ENCODE assay signal across 20 cellular contexts in genomic region chr7:1804310-1804709, GRCh38.
A peak's percentile ranks its signal among the peaks of the same experiment; 100 is the strongest.
DNase-seq lines count a peak whose midpoint lies in the region; ATAC-seq and TF ChIP-seq lines count a peak whose summit lies in the region.
"Had no signal": no experiment of that assay in that cellular context is flagged by ENCODE, and none has a peak within 500 bp of the region (broad histone marks: within the 10 kb centered on the region; RNA-seq: fewer than 3 reads in every experiment).

No MANE protein-coding gene starts in this region.

- no peak for TF ChIP-seq POLR2A in esophagus muscularis mucosa (IDR thresholded peaks at IDR 0.05; ENCODE audit: low read depth)

- DNase-seq in activated CD8-positive, alpha-beta memory T cell treated with anti-CD3 and anti-CD28 coated beads, Interleukin-2, amount 10 ng/mL, durations not matched to agents 7 days and 5 days: peak; percentile 16
- DNase-seq in esophagus muscularis mucosa (ENCODE audit: extremely low spot score): peak; percentile 55
- peak; percentile 60 for DNase-seq in osteocyte (ENCODE audit: extremely low spot score, unreplicated experiment)
- DNase-seq in upper lobe of right lung: peak; percentile 19
- no peak for DNase-seq in stimulated activated CD4-positive, alpha-beta T cell treated with anti-CD3 and anti-CD28 coated beads, Interleukin-2, amount 100 ng/mL, for 48 hours
- DNase-seq in DMS79 (lab: John Stamatoyannopoulos, UW): no peak
- DNase-seq in cortex of kidney (lab: John Stamatoyannopoulos, UW): no peak
- DNase-seq in right cardiac atrium: no peak
- DNase-seq: CD4-positive, alpha-beta memory T cell; GOT3; Kasumi-1; MG63; NCI-H1417; NCI-H1694 treated with DMSO at 0.1 percent for 48 hours; NCI-H2081 treated with DMSO at 0.1 percent for 48 hours; NCI-H446 treated with DMSO at 0.1 percent for 48 hours; NCI-H526 treated with DMSO at 0.1 percent for 48 hours; Right ventricle myocardium superior had no signal

- H3K27ac ChIP-seq in esophagus muscularis mucosa (replicated peaks in 1 of 4): no peak overlapping the region
- H3K27ac ChIP-seq in upper lobe of right lung: no peak overlapping the region
- H3K27ac ChIP-seq in right cardiac atrium (ENCODE audit: low read length): no peak overlapping the region
- H3K27ac ChIP-seq: BLaER1 had no signal

- no peaks in the 10 kb centered on the region for H3K9me3 Mint-ChIP-seq in activated CD8-positive, alpha-beta memory T cell treated with anti-CD3 and anti-CD28 coated beads, Interleukin-2, amount 10 ng/mL, durations not matched to agents 7 days and 5 days (ENCODE audit: low read depth)
- no peaks in the 10 kb centered on the region for H3K9me3 Mint-ChIP-seq in osteocyte (ENCODE audit: unreplicated experiment)
- H3K9me3 Mint-ChIP-seq: CD4-positive, alpha-beta memory T cell had no signal

- no peak for ATAC-seq in activated CD8-positive, alpha-beta memory T cell treated with anti-CD3 and anti-CD28 coated beads, Interleukin-2, amount 10 ng/mL, durations not matched to agents 7 days and 5 days
- ATAC-seq in upper lobe of right lung (no peak), right cardiac atrium (no peak)
- ATAC-seq: HCT116 had no signal

- no peak overlapping the region for H3K4me3 Mint-ChIP-seq in activated CD8-positive, alpha-beta memory T cell treated with anti-CD3 and anti-CD28 coated beads, Interleukin-2, amount 10 ng/mL, durations not matched to agents 7 days and 5 days
- no peak overlapping the region for H3K4me3 Mint-ChIP-seq in osteocyte (ENCODE audit: unreplicated experiment)
- H3K4me3 Mint-ChIP-seq: CD4-positive, alpha-beta memory T cell had no signal

- H3K4me1 Mint-ChIP-seq in activated CD8-positive, alpha-beta memory T cell treated with anti-CD3 and anti-CD28 coated beads, Interleukin-2, amount 10 ng/mL, durations not matched to agents 7 days and 5 days: no peaks in the 10 kb centered on the region
- no peaks in the 10 kb centered on the region for H3K4me1 Mint-ChIP-seq in osteocyte (ENCODE audit: unreplicated experiment)

- H3K36me3 ChIP-seq in esophagus muscularis mucosa (no peaks in the 10 kb centered on the region), upper lobe of right lung (no peaks in the 10 kb centered on the region)
- H3K36me3 ChIP-seq: BLaER1, MG63 had no signal

- H3K27ac Mint-ChIP-seq in activated CD8-positive, alpha-beta memory T cell treated with anti-CD3 and anti-CD28 coated beads, Interleukin-2, amount 10 ng/mL, durations not matched to agents 7 days and 5 days: no peak overlapping the region
- H3K27ac Mint-ChIP-seq in osteocyte (ENCODE audit: unreplicated experiment): no peak overlapping the region
- H3K27ac Mint-ChIP-seq: CD4-positive, alpha-beta memory T cell had no signal

- WGBS in esophagus muscularis mucosa: 87% methylated on average over 21 of the region's 21 CpGs
- WGBS in right cardiac atrium: 89% methylated on average over 21 of the region's 21 CpGs

- H3K27me3 ChIP-seq in esophagus muscularis mucosa (peaks cover 0 to 8% (median 0%) of the 10 kb centered on the region in 4 donors), upper lobe of right lung (no peaks in the 10 kb centered on the region), right cardiac atrium (ENCODE audit: control insufficient read depth, insufficient read depth) (no peaks in the 10 kb centered on the region)
- H3K27me3 ChIP-seq: BLaER1, MG63 had no signal

- H3K4me1 ChIP-seq in esophagus muscularis mucosa: no peaks in the 10 kb centered on the region
- no peaks in the 10 kb centered on the region for H3K4me1 ChIP-seq in upper lobe of right lung
- no peaks in the 10 kb centered on the region for H3K4me1 ChIP-seq in right cardiac atrium (ENCODE audit: control insufficient read depth, insufficient read depth, low read length)
- H3K4me1 ChIP-seq: BLaER1 had no signal

- H3K9me3 ChIP-seq in esophagus muscularis mucosa: peaks cover 0 to 14% (median 8%) of the 10 kb centered on the region in 4 donors
- no peaks in the 10 kb centered on the region for H3K9me3 ChIP-seq in upper lobe of right lung
- H3K9me3 ChIP-seq in right cardiac atrium (ENCODE audit: control insufficient read depth, low read length): no peaks in the 10 kb centered on the region
- H3K9me3 ChIP-seq: MG63 had no signal

- TF ChIP-seq CTCF in esophagus muscularis mucosa (IDR thresholded peaks at IDR 0.05) (no peak), osteocyte (IDR thresholded peaks at IDR 0.05) (no peak), upper lobe of right lung (IDR thresholded peaks at IDR 0.05) (no peak)

- intact Hi-C loops in esophagus muscularis mucosa (cut with DNase I) (no loop called here), upper lobe of right lung (cut with DNase I) (no loop called here), right cardiac atrium (cut with DNase I) (no loop called here)

- peaks cover 9% of the 10 kb centered on the region for H3K27me3 Mint-ChIP-seq in activated CD8-positive, alpha-beta memory T cell treated with anti-CD3 and anti-CD28 coated beads, Interleukin-2, amount 10 ng/mL, durations not matched to agents 7 days and 5 days
- peaks cover 22% of the 10 kb centered on the region for H3K27me3 Mint-ChIP-seq in osteocyte (ENCODE audit: unreplicated experiment)

- H3K4me3 ChIP-seq in esophagus muscularis mucosa (no peak overlapping the region), upper lobe of right lung (no peak overlapping the region), right cardiac atrium (ENCODE audit: low read length) (no peak overlapping the region)
- H3K4me3 ChIP-seq: BLaER1, MG63 had no signal

- TF ChIP-seq EP300 in esophagus muscularis mucosa (IDR thresholded peaks at IDR 0.05): no peak

- H3K36me3 Mint-ChIP-seq in activated CD8-positive, alpha-beta memory T cell treated with anti-CD3 and anti-CD28 coated beads, Interleukin-2, amount 10 ng/mL, durations not matched to agents 7 days and 5 days: no peaks in the 10 kb centered on the region
- H3K36me3 Mint-ChIP-seq in osteocyte (ENCODE audit: unreplicated experiment): no peaks in the 10 kb centered on the region
- H3K36me3 Mint-ChIP-seq: CD4-positive, alpha-beta memory T cell had no signal

- CTCF ChIA-PET in activated CD8-positive, alpha-beta memory T cell treated with anti-CD3 and anti-CD28 coated beads, Interleukin-2, amount 10 ng/mL, durations not matched to agents 7 days and 5 days (lab: Charles Lee): no interaction called here

Comparison
In these comparisons a context has a peak if more than half of its experiments do, and no peak if none do; other contexts are left out.
1. DNase-seq: peak in activated CD8-positive, alpha-beta memory T cell treated with anti-CD3 and anti-CD28 coated beads, Interleukin-2, amount 10 ng/mL, durations not matched to agents 7 days and 5 days (single experiment), esophagus muscularis mucosa (single experiment), osteocyte (single experiment) and upper lobe of right lung (single experiment); none in stimulated activated CD4-positive, alpha-beta T cell treated with anti-CD3 and anti-CD28 coated beads, Interleukin-2, amount 100 ng/mL, for 48 hours (0 of 2), DMS79 (single experiment), cortex of kidney (single experiment) and right cardiac atrium (0 of 3).